ENCODE assay signal across 8 cellular contexts in the genomic region with DNA sequence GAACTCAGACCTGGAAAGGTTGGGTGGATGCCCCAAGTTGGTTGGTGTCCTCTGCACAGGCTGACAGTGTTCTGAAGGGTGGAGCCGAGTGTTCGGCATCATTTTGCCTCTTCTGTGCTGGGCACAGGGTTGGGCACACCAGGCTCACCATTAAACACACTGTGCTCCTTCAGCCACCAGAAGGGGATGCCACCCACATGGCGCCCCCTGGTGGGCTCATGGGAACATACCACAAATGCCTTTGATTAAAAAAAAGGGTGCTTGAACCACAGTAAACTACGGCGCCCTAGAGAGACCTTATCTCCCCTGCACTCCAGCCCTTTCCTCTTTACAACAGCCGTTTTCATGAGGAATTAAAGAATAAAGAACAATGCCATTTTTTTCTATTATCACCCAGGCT.
DNase-seq lines count a peak whose midpoint lies in the region; ATAC-seq and TF ChIP-seq lines count a peak whose summit lies in the region.

No MANE protein-coding gene starts in this region.

- TF ChIP-seq CTCF in MM.1S (IDR thresholded peaks at IDR 0.05; ENCODE audit: low read length) (peak; percentile 64), body of pancreas (IDR thresholded peaks at IDR 0.05) (peak in 4 of 7 experiments; percentile 11 to 26 (median 14)), nephron (IDR thresholded peaks at IDR 0.05; ENCODE audit: unreplicated experiment in 3 of 3) (peak; percentile 45 to 58 (median 49))

- H3K36me3 ChIP-seq in MM.1S (replicated peaks; ENCODE audit: insufficient read depth, low read length) (no peaks in the 10 kb centered on the region), body of pancreas (replicated peaks in 1 of 2; ENCODE audit: insufficient read depth in 1 of 2, low read depth in 2 of 2) (no peaks in the 10 kb centered on the region), aorta (ENCODE audit: control insufficient read depth in 1 of 2, insufficient read depth in 2 of 2, low read length in 1 of 2) (no peaks in the 10 kb centered on the region)

- intact Hi-C loops in body of pancreas (cut with DNase I) = no loop called here
- intact Hi-C loops in aorta (cut with DNase I) = no loop called here

- no peak overlapping the region for H3K27ac Mint-ChIP-seq in nephron

- H3K4me3 ChIP-seq in MM.1S (ENCODE audit: low read length) (no peak overlapping the region), body of pancreas (no peak overlapping the region), aorta (ENCODE audit: low read length in 2 of 2) (no peak overlapping the region)

- H3K9me3 Mint-ChIP-seq in nephron = no peaks in the 10 kb centered on the region

- peaks cover 4% of the 10 kb centered on the region; the same call in 1 of the 2 replicates for H3K27me3 ChIP-seq in MM.1S (replicated peaks; ENCODE audit: insufficient read depth, low read length)
- no peaks in the 10 kb centered on the region for H3K27me3 ChIP-seq in body of pancreas
- H3K27me3 ChIP-seq in aorta (ENCODE audit: control insufficient read depth in 1 of 2, insufficient read depth in 2 of 2, low read length in 1 of 2) = no peaks in the 10 kb centered on the region

- no peak overlapping the region for H3K4me3 Mint-ChIP-seq in nephron

- no peaks in the 10 kb centered on the region for H3K9me3 ChIP-seq in MM.1S (replicated peaks; ENCODE audit: insufficient read depth, low read length)
- no peaks in the 10 kb centered on the region for H3K9me3 ChIP-seq in body of pancreas
- no peaks in the 10 kb centered on the region for H3K9me3 ChIP-seq in aorta (ENCODE audit: control insufficient read depth, low read length)

- no peak overlapping the region for H3K9ac ChIP-seq in MM.1S (ENCODE audit: low read length)

- ATAC-seq in body of pancreas (no peak), aorta (ENCODE audit: low FRiP score) (no peak)

- H3K36me3 Mint-ChIP-seq in nephron (ENCODE audit: low read depth) = no peaks in the 10 kb centered on the region

- H3K4me1 Mint-ChIP-seq in nephron = peaks cover 20% of the 10 kb centered on the region

- 34 to 37% methylated on average over 4 to 6 of the region's 6 CpGs for WGBS in body of pancreas, 2 donors
- 31 to 33% methylated on average over 6 of the region's 6 CpGs for WGBS in aorta, 2 donors

- no peak overlapping the region for H3K27ac ChIP-seq in MM.1S (ENCODE audit: low read length)
- no peak overlapping the region for H3K27ac ChIP-seq in body of pancreas
- no peak overlapping the region for H3K27ac ChIP-seq in aorta (ENCODE audit: low read depth in 1 of 2, low read length in 2 of 2)

- H2AFZ ChIP-seq in MM.1S (ENCODE audit: low read length) = no peak overlapping the region

- H3K4me2 ChIP-seq in MM.1S (ENCODE audit: low read depth, low read length) = no peak overlapping the region

- no peak for TF ChIP-seq POLR2A in body of pancreas (IDR thresholded peaks at IDR 0.05)

- peak; percentile 67 for DNase-seq in AG08395 (ENCODE audit: low spot score)
- DNase-seq in GDM1 (lab: John Stamatoyannopoulos, UW) = peak; percentile 5
- DNase-seq in MM.1S = peak; percentile 61
- DNase-seq in body of pancreas = peak in 2 of 4 donors; percentile 20 to 23
- DNase-seq in cortex of kidney (lab: John Stamatoyannopoulos, UW) = no peak
- no peak for DNase-seq in aorta
- DNase-seq in activated CD4-positive, CD25-positive, alpha-beta regulatory T cell (lab: John Stamatoyannopoulos, UW) = no peak

- H3K79me2 ChIP-seq in MM.1S (ENCODE audit: low read length) = no peaks in the 10 kb centered on the region

- no peaks in the 10 kb centered on the region for H3K9me2 ChIP-seq in MM.1S (replicated peaks; ENCODE audit: insufficient read depth, low read length)

- H3K27me3 Mint-ChIP-seq in nephron (ENCODE audit: low read depth) = peaks cover 64% of the 10 kb centered on the region

- H3F3A ChIP-seq in MM.1S (ENCODE audit: insufficient read depth, low read length) = no peaks in the 10 kb centered on the region

- no peaks in the 10 kb centered on the region for H4K20me1 ChIP-seq in MM.1S (ENCODE audit: insufficient read depth, low read length)

- H3K4me1 ChIP-seq in MM.1S (ENCODE audit: low read length) (no peaks in the 10 kb centered on the region), body of pancreas (no peaks in the 10 kb centered on the region), aorta (ENCODE audit: control insufficient read depth in 1 of 2, insufficient read depth in 2 of 2, low read length in 2 of 2) (no peaks in the 10 kb centered on the region)

Comparison
In these comparisons a context has a peak if more than half of its experiments do, and no peak if none do; other contexts are left out.
1. DNase-seq: peak in AG08395 (single experiment), GDM1 (single experiment) and MM.1S (single experiment); none in cortex of kidney (single experiment), aorta (0 of 2) and activated CD4-positive, CD25-positive, alpha-beta regulatory T cell (0 of 4).
2. CTCF ChIP-seq: peak in every context shown above with its lines; median percentile 64 in MM.1S; 49 in nephron; 14 in body of pancreas.